Comparison of ENCODE assay signal across 15 cellular contexts in the genomic region with DNA sequence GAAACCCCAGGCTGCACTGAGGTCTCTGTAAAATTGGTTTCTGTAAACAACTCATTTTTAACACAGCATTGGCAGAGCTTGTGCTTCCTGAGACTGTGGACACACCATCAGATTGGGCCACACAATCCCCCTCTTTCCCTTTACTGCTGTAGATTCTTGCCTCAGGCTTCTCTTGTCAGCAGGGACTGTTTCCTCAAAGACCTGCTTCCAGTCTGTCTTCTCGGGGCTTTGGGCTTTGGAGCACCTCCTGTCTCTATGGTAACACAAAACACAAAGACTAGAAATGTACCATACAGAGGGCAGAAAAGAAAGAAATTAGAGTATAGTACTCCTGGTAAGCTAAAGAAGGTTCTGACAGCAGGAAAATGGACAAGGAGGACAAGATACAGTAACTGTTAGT.
A peak's percentile ranks its signal among the peaks of the same experiment; 100 is the strongest.
DNase-seq lines count a peak whose midpoint lies in the region; ATAC-seq lines count a peak whose summit lies in the region.
"Had no signal": no experiment of that assay in that cellular context is flagged by ENCODE, and none has a peak within 500 bp of the region (broad histone marks: within the 10 kb centered on the region; RNA-seq: fewer than 3 reads in every experiment).

No MANE protein-coding gene starts in this region.

- no peak for ATAC-seq in aorta (ENCODE audit: low FRiP score)
- no peak for ATAC-seq in stimulated activated effector memory CD8-positive, alpha-beta T cell treated with anti-CD3 and anti-CD28 coated beads, Interleukin-12 subunit alpha, Interleukin-12 subunit beta, amount 100 ng/mL, for 72 hours

- H3K9me3 ChIP-seq in SK-N-MC (ENCODE audit: low read depth, low read length) (no peaks in the 10 kb centered on the region), iPS-20b (ENCODE audit: insufficient read depth, low read depth, low read length) (no peaks in the 10 kb centered on the region), aorta (ENCODE audit: control insufficient read depth, low read length) (no peaks in the 10 kb centered on the region)

- no peak overlapping the region for H3K4me3 Mint-ChIP-seq in stimulated activated effector memory CD8-positive, alpha-beta T cell treated with anti-CD3 and anti-CD28 coated beads, Interleukin-12 subunit alpha, Interleukin-12 subunit beta, amount 100 ng/mL, for 72 hours

- 10 to 14% methylated on average over 1 of the region's 1 CpG for WGBS in aorta, 2 donors

- peak overlapping the region; percentile 86 for H3K27ac ChIP-seq in SK-N-MC
- no peak overlapping the region for H3K27ac ChIP-seq in iPS-20b (ENCODE audit: low read length)
- H3K27ac ChIP-seq in aorta (ENCODE audit: low read depth in 1 of 2, low read length in 2 of 2) = no peak overlapping the region
- H3K27ac ChIP-seq: 22Rv1, PC-9 had no signal

- H3K4me3 ChIP-seq in SK-N-MC (peak overlapping the region; percentile 17; the same call in 1 of the 2 replicates), iPS-20b (ENCODE audit: low read length) (no peak overlapping the region), aorta (ENCODE audit: low read length in 2 of 2) (no peak overlapping the region)
- H3K4me3 ChIP-seq: PC-9 had no signal

- H3K9me3 Mint-ChIP-seq in stimulated activated effector memory CD8-positive, alpha-beta T cell treated with anti-CD3 and anti-CD28 coated beads, Interleukin-12 subunit alpha, Interleukin-12 subunit beta, amount 100 ng/mL, for 72 hours = no peaks in the 10 kb centered on the region

- intact Hi-C loops in aorta (cut with DNase I) = loop anchor here in 1 of 2 donors (10.0 kb wide), 1 partner anchor 284 kb away; no protein-coding TSS in a partner anchor

- H3K27me3 ChIP-seq in iPS-20b (ENCODE audit: insufficient read depth, low read length) = no peaks in the 10 kb centered on the region
- no peaks in the 10 kb centered on the region for H3K27me3 ChIP-seq in aorta (ENCODE audit: control insufficient read depth in 1 of 2, insufficient read depth in 2 of 2, low read length in 1 of 2)

- H3K36me3 ChIP-seq in SK-N-MC (ENCODE audit: insufficient read depth, low read length) (no peaks in the 10 kb centered on the region), iPS-20b (ENCODE audit: insufficient read depth, low read depth, low read length) (no peaks in the 10 kb centered on the region), aorta (ENCODE audit: control insufficient read depth in 1 of 2, insufficient read depth in 2 of 2, low read length in 1 of 2) (no peaks in the 10 kb centered on the region)

- H3K36me3 Mint-ChIP-seq in stimulated activated effector memory CD8-positive, alpha-beta T cell treated with anti-CD3 and anti-CD28 coated beads, Interleukin-12 subunit alpha, Interleukin-12 subunit beta, amount 100 ng/mL, for 72 hours = no peaks in the 10 kb centered on the region

- H3K9ac ChIP-seq in SK-N-MC (ENCODE audit: insufficient read length) (peak overlapping the region; percentile 22), iPS-20b (ENCODE audit: low read depth, low read length) (peak overlapping the region; percentile 40; the same call in 1 of the 2 replicates)

- H3K4me1 ChIP-seq in iPS-20b (ENCODE audit: insufficient read depth, low read length) (peaks cover 7% of the 10 kb centered on the region; the same call in 1 of the 2 replicates), aorta (ENCODE audit: control insufficient read depth in 1 of 2, insufficient read depth in 2 of 2, low read length in 2 of 2) (no peaks in the 10 kb centered on the region)

- H3K27ac Mint-ChIP-seq in stimulated activated effector memory CD8-positive, alpha-beta T cell treated with anti-CD3 and anti-CD28 coated beads, Interleukin-12 subunit alpha, Interleukin-12 subunit beta, amount 100 ng/mL, for 72 hours = no peak overlapping the region

- no peaks in the 10 kb centered on the region for H3K4me1 Mint-ChIP-seq in stimulated activated effector memory CD8-positive, alpha-beta T cell treated with anti-CD3 and anti-CD28 coated beads, Interleukin-12 subunit alpha, Interleukin-12 subunit beta, amount 100 ng/mL, for 72 hours

- DNase-seq in NCI-H748 (lab: John Stamatoyannopoulos, UW; ENCODE audit: unreplicated experiment) (peak; percentile 24), NCI-H748 treated with DMSO at 0.1 percent for 48 hours (lab: John Stamatoyannopoulos, UW) (no peak), SK-N-MC (ENCODE audit: low read depth, low spot score) (peak; percentile 55), aorta (no peak), SIG-M5 treated with dmso at 0.1 percent for 504 hours (lab: John Stamatoyannopoulos, UW; ENCODE audit: unreplicated experiment) (no peak), A172 (ENCODE audit: low spot score) (no peak)
- DNase-seq in stimulated activated effector memory CD8-positive, alpha-beta T cell treated with anti-CD3 and anti-CD28 coated beads, Interleukin-12 subunit alpha, Interleukin-12 subunit beta, amount 100 ng/mL, for 72 hours (ENCODE audit: low spot score in 2 of 2) = no peak
- DNase-seq: C1 segment of cervical spinal cord, Karpas-422, NCI-H2081, NCI-H226, NCI-H526, PC-9 had no signal

Comparison
In these comparisons a context has a peak if more than half of its experiments do, and no peak if none do; other contexts are left out.
1. DNase-seq: peak in NCI-H748 (single experiment) and SK-N-MC (single experiment); none in NCI-H748 treated with DMSO at 0.1 percent for 48 hours (single experiment), aorta (0 of 2), stimulated activated effector memory CD8-positive, alpha-beta T cell treated with anti-CD3 and anti-CD28 coated beads, Interleukin-12 subunit alpha, Interleukin-12 subunit beta, amount 100 ng/mL, for 72 hours (0 of 2), SIG-M5 treated with dmso at 0.1 percent for 504 hours (single experiment) and A172 (single experiment).